In genomic region chr11:4714300-4714699, GRCh38 we compare ENCODE assay signal across 2 cellular contexts.
TF ChIP-seq lines count a peak whose summit lies in the region.

No MANE protein-coding gene starts in this region.

TF ChIP-seq in HepG2, 621 proteins besides CTCF, POLR2A, EP300 and RAD21:
- TF ChIP-seq RBAK (CRISPR knock-in tag; IDR thresholded peaks at IDR 0.05) (no peak), RAD51 (IDR thresholded peaks at IDR 0.05; ENCODE audit: borderline replicate concordance) (peak; percentile 86), USF2 (IDR thresholded peaks at IDR 0.05; ENCODE audit: low read depth, low read length) (peak; percentile 48; the same call in 1 of the 2 replicates), USF2 (CRISPR knock-in tag; IDR thresholded peaks at IDR 0.05; ENCODE audit: borderline replicate concordance) (no peak)

TF ChIP-seq in GM12878, 131 proteins besides CTCF, POLR2A, EP300 and RAD21:
- no peak for TF ChIP-seq MTA2 (IDR thresholded peaks at IDR 0.05; ENCODE audit: low read depth)
- no peak for TF ChIP-seq ASH2L (IDR thresholded peaks at IDR 0.05; ENCODE audit: borderline replicate concordance, low read depth)
- no peak for TF ChIP-seq BCLAF1 (IDR thresholded peaks at IDR 0.05)
- peak; percentile 18; the same call in 1 of the 2 replicates for TF ChIP-seq RAD51 (IDR thresholded peaks at IDR 0.05)
